In genomic region chr4:17336069-17336468, GRCh38 we compare ENCODE assay signal across 19 cellular contexts.
A peak's percentile ranks its signal among the peaks of the same experiment; 100 is the strongest.
DNase-seq lines count a peak whose midpoint lies in the region; ATAC-seq and TF ChIP-seq lines count a peak whose summit lies in the region.
"Had no signal": no experiment of that assay in that cellular context is flagged by ENCODE, and none has a peak within 500 bp of the region (broad histone marks: within the 10 kb centered on the region; RNA-seq: fewer than 3 reads in every experiment).

No MANE protein-coding gene starts in this region.

- H3K4me1 ChIP-seq in CD8-positive, alpha-beta memory T cell (ENCODE audit: insufficient read depth, low read length), result peaks cover 20% of the 10 kb centered on the region
- H3K4me1 ChIP-seq in effector memory CD4-positive, alpha-beta T cell (ENCODE audit: control insufficient read depth, insufficient read depth, low read length, poor library complexity, severe bottlenecking), result peaks cover 14% of the 10 kb centered on the region
- peaks cover 0 to 12% (median 6%) of the 10 kb centered on the region in 6 donors for H3K4me1 ChIP-seq in spleen
- H3K4me1 ChIP-seq: Caco-2, left ventricle myocardium inferior, pancreas, right atrium auricular region had no signal

- POLR2A ChIA-PET in activated CD4-positive, alpha-beta T cell treated with anti-CD3 and anti-CD28 coated beads, Interleukin-2, amount 10 ng/mL, durations not matched to agents 7 days and 5 days (lab: Charles Lee), result interaction anchor here (0.7 kb wide), 1 partner anchor 12 kb away, joined by 3 read pairs; no protein-coding TSS in a partner anchor
- POLR2A ChIA-PET in CD8-positive, alpha-beta memory T cell (lab: Charles Lee), result no interaction called here

- WGBS in spleen, 5 donors, result 85 to 100% (median 91%) methylated on average over 1 of the region's 1 CpG

- H3K4me1 Mint-ChIP-seq in activated CD4-positive, alpha-beta T cell treated with anti-CD3 and anti-CD28 coated beads, Interleukin-2, amount 10 ng/mL, durations not matched to agents 7 days and 5 days, result peaks cover 33% of the 10 kb centered on the region
- peaks cover 23 to 28% (median 25%) of the 10 kb centered on the region in 3 donors for H3K4me1 Mint-ChIP-seq in CD8-positive, alpha-beta memory T cell
- H3K4me1 Mint-ChIP-seq in T-helper 17 cell, result peaks cover 26% of the 10 kb centered on the region
- H3K4me1 Mint-ChIP-seq: mesothelial cell of epicardium had no signal

- no peak overlapping the region for H3K27ac ChIP-seq in CD8-positive, alpha-beta memory T cell (ENCODE audit: low read depth, low read length)
- H3K27ac ChIP-seq in effector memory CD4-positive, alpha-beta T cell (ENCODE audit: insufficient read depth, low read length, poor library complexity, severe bottlenecking), result peak overlapping the region; percentile 35
- H3K27ac ChIP-seq in spleen, result peak overlapping the region in 4 of 8 donors; percentile 6 to 60 (median 22)
- H3K27ac ChIP-seq: left ventricle myocardium inferior, pancreas, right atrium auricular region had no signal

- no peaks in the 10 kb centered on the region for H3K36me3 Mint-ChIP-seq in activated CD4-positive, alpha-beta T cell treated with anti-CD3 and anti-CD28 coated beads, Interleukin-2, amount 10 ng/mL, durations not matched to agents 7 days and 5 days (ENCODE audit: low read depth)
- H3K36me3 Mint-ChIP-seq in CD8-positive, alpha-beta memory T cell, result no peaks in the 10 kb centered on the region
- H3K36me3 Mint-ChIP-seq in T-helper 17 cell (ENCODE audit: low read depth), result no peaks in the 10 kb centered on the region
- H3K36me3 Mint-ChIP-seq: mesothelial cell of epicardium; natural killer cell treated with Interleukin-12 subunit alpha and Interleukin-12 subunit beta and Interleukin-15 and Interleukin-18, amount 100 ng/mL, for 72 hours; type B pancreatic cell had no signal

- ATAC-seq in T-helper 17 cell (no peak), HG03442 (IDR thresholded peaks at IDR 0.05; ENCODE audit: unreplicated experiment) (no peak)
- ATAC-seq: SK-N-SH treated with all-trans-retinoic acid at 6 μM for 48 hours had no signal

- peak overlapping the region; percentile 72 for H3K27ac Mint-ChIP-seq in activated CD4-positive, alpha-beta T cell treated with anti-CD3 and anti-CD28 coated beads, Interleukin-2, amount 10 ng/mL, durations not matched to agents 7 days and 5 days
- H3K27ac Mint-ChIP-seq in CD8-positive, alpha-beta memory T cell, result peak overlapping the region in 7 of 8 donors; percentile 66 to 96 (median 88)
- H3K27ac Mint-ChIP-seq in T-helper 17 cell, result peak overlapping the region; percentile 92
- H3K27ac Mint-ChIP-seq: mesothelial cell of epicardium; natural killer cell treated with Interleukin-12 subunit alpha and Interleukin-12 subunit beta and Interleukin-15 and Interleukin-18, amount 100 ng/mL, for 72 hours; type B pancreatic cell had no signal

- CTCF ChIA-PET in activated CD4-positive, alpha-beta T cell treated with anti-CD3 and anti-CD28 coated beads, Interleukin-2, amount 10 ng/mL, durations not matched to agents 7 days and 5 days (lab: Charles Lee), result interaction anchor here (1.0 to 3.1 kb wide), 3 partner anchors 12 to 22 kb away, joined by 4 to 15 read pairs (median 5); no protein-coding TSS in a partner anchor
- CTCF ChIA-PET in CD8-positive, alpha-beta memory T cell (lab: Charles Lee), result interaction anchor here (1.3 kb wide), 1 partner anchor 11 kb away, joined by 5 read pairs; no protein-coding TSS in a partner anchor

- H3K9me3 ChIP-seq in CD8-positive, alpha-beta memory T cell (ENCODE audit: low read length), result no peaks in the 10 kb centered on the region
- H3K9me3 ChIP-seq in T-helper 17 cell (ENCODE audit: control insufficient read depth, low read length, poor library complexity, severe bottlenecking) (no peaks in the 10 kb centered on the region), spleen (no peaks in the 10 kb centered on the region)
- no peaks in the 10 kb centered on the region for H3K9me3 ChIP-seq in effector memory CD4-positive, alpha-beta T cell (ENCODE audit: control insufficient read depth, low read length)
- H3K9me3 ChIP-seq: Caco-2, left ventricle myocardium inferior, pancreas, right atrium auricular region had no signal

- no peaks in the 10 kb centered on the region for H3K36me3 ChIP-seq in CD8-positive, alpha-beta memory T cell (ENCODE audit: insufficient read depth, low read length)
- H3K36me3 ChIP-seq in effector memory CD4-positive, alpha-beta T cell (ENCODE audit: control insufficient read depth, insufficient read depth, low read length), result no peaks in the 10 kb centered on the region
- H3K36me3 ChIP-seq in spleen, result no peaks in the 10 kb centered on the region
- H3K36me3 ChIP-seq: left ventricle myocardium inferior, pancreas, right atrium auricular region had no signal

- H3K27me3 ChIP-seq in CD8-positive, alpha-beta memory T cell (ENCODE audit: insufficient read depth, low read length, poor library complexity, severe bottlenecking), result no peaks in the 10 kb centered on the region
- H3K27me3 ChIP-seq in effector memory CD4-positive, alpha-beta T cell (replicated peaks; ENCODE audit: control insufficient read depth, insufficient read depth, low read length, poor library complexity, severe bottlenecking), result no peaks in the 10 kb centered on the region
- no peaks in the 10 kb centered on the region for H3K27me3 ChIP-seq in spleen (replicated peaks in 1 of 7)
- H3K27me3 ChIP-seq: pancreas, right atrium auricular region had no signal

- intact Hi-C loops in spleen (cut with DNase I; ENCODE audit: low total_unique reads), result no loop called here

- peaks cover 5% of the 10 kb centered on the region for H3K27me3 Mint-ChIP-seq in activated CD4-positive, alpha-beta T cell treated with anti-CD3 and anti-CD28 coated beads, Interleukin-2, amount 10 ng/mL, durations not matched to agents 7 days and 5 days
- H3K27me3 Mint-ChIP-seq in CD8-positive, alpha-beta memory T cell, result no peaks in the 10 kb centered on the region
- peaks cover 6% of the 10 kb centered on the region for H3K27me3 Mint-ChIP-seq in T-helper 17 cell

- no peak overlapping the region for H3K4me3 ChIP-seq in CD8-positive, alpha-beta memory T cell (ENCODE audit: low read length)
- H3K4me3 ChIP-seq in effector memory CD4-positive, alpha-beta T cell (ENCODE audit: insufficient read depth, low read depth, low read length, poor library complexity, severe bottlenecking), result no peak overlapping the region
- no peak overlapping the region for H3K4me3 ChIP-seq in spleen
- H3K4me3 ChIP-seq: left ventricle myocardium inferior, pancreas, right atrium auricular region had no signal

- TF ChIP-seq POLR2A in spleen (IDR thresholded peaks at IDR 0.05), result no peak

- H3K9me3 Mint-ChIP-seq in activated CD4-positive, alpha-beta T cell treated with anti-CD3 and anti-CD28 coated beads, Interleukin-2, amount 10 ng/mL, durations not matched to agents 7 days and 5 days, result no peaks in the 10 kb centered on the region
- no peaks in the 10 kb centered on the region for H3K9me3 Mint-ChIP-seq in CD8-positive, alpha-beta memory T cell
- H3K9me3 Mint-ChIP-seq: mesothelial cell of epicardium; natural killer cell treated with Interleukin-12 subunit alpha and Interleukin-12 subunit beta and Interleukin-15 and Interleukin-18, amount 100 ng/mL, for 72 hours; type B pancreatic cell had no signal

- no peak for DNase-seq in activated CD4-positive, alpha-beta T cell treated with anti-CD3 and anti-CD28 coated beads, Interleukin-2, amount 10 ng/mL, durations not matched to agents 7 days and 5 days
- no peak for DNase-seq in activated CD4-positive, alpha-beta T cell treated with anti-CD3 and anti-CD28 coated beads for 4 hours
- DNase-seq in CD8-positive, alpha-beta memory T cell, result no peak
- DNase-seq in T-helper 17 cell, result no peak
- DNase-seq in effector memory CD4-positive, alpha-beta T cell, result no peak
- no peak for DNase-seq in spleen
- no peak for DNase-seq in NCI-H345 (lab: John Stamatoyannopoulos, UW)
- DNase-seq: Caco-2, HCEC 1CT, hippocampal formation, NCI-H187 treated with DMSO at 0.1 percent for 48 hours, pancreas had no signal

- no peak for TF ChIP-seq CTCF in spleen (IDR thresholded peaks at IDR 0.05 in 8 of 11, conservative IDR thresholded peaks at IDR 0.05 in 3 of 11)

- no peak overlapping the region for H3K4me3 Mint-ChIP-seq in activated CD4-positive, alpha-beta T cell treated with anti-CD3 and anti-CD28 coated beads, Interleukin-2, amount 10 ng/mL, durations not matched to agents 7 days and 5 days
- H3K4me3 Mint-ChIP-seq in CD8-positive, alpha-beta memory T cell, result peak overlapping the region in 1 of 7 donors; percentile 49
- no peak overlapping the region for H3K4me3 Mint-ChIP-seq in T-helper 17 cell
- H3K4me3 Mint-ChIP-seq: mesothelial cell of epicardium, type B pancreatic cell had no signal
